1 cellular context compared by ENCODE assay signal in genomic region chr14:91060472-91061308, GRCh38.
A peak's percentile ranks its signal among the peaks of the same experiment; 100 is the strongest.
TF ChIP-seq lines count a peak whose summit lies in the region.

TSS of gene RPS6KA5 (minus strand) at chr14:91060641. CDS start at chr14:91060434, 207 bp downstream.

TF ChIP-seq in HepG2, 621 proteins besides CTCF, POLR2A, EP300 and RAD21 (continued from another document and continues in another):
- TF ChIP-seq ZNF687 (CRISPR knock-in tag; IDR thresholded peaks at IDR 0.05) = peak; percentile 85
- TF ChIP-seq ZNF772 (CRISPR knock-in tag; IDR thresholded peaks at IDR 0.05) = 0 out of 2 replicates have a peak, but pooled peaks have one; percentile 41
- no peak for TF ChIP-seq GRHL1 (CRISPR knock-in tag; conservative IDR thresholded peaks at IDR 0.05)
- TF ChIP-seq ZNF274 (CRISPR knock-in tag; IDR thresholded peaks at IDR 0.05) = no peak; the same call in 1 of the 2 replicates
- TF ChIP-seq ZNF281 (CRISPR knock-in tag; IDR thresholded peaks at IDR 0.05; ENCODE audit: borderline replicate concordance) = peak; percentile 44; the same call in 1 of the 2 replicates
- TF ChIP-seq KDM6A (CRISPR knock-in tag; IDR thresholded peaks at IDR 0.05; ENCODE audit: low read depth) = no peak
- TF ChIP-seq SPEN (CRISPR knock-in tag; IDR thresholded peaks at IDR 0.05; ENCODE audit: low read depth) = peak; percentile 41; the same call in 1 of the 2 replicates
- TF ChIP-seq ZFP1 (CRISPR knock-in tag; IDR thresholded peaks at IDR 0.05) = no peak
- TF ChIP-seq HHEX (CRISPR knock-in tag; IDR thresholded peaks at IDR 0.05) = no peak
- TF ChIP-seq GLI4 (CRISPR knock-in tag; IDR thresholded peaks at IDR 0.05; ENCODE audit: borderline replicate concordance) = no peak
- TF ChIP-seq HNRNPL (IDR thresholded peaks at IDR 0.05; ENCODE audit: low read depth, low read length) = peak; percentile 65; the same call in 1 of the 2 replicates
- no peak for TF ChIP-seq ZSCAN31 (CRISPR knock-in tag; IDR thresholded peaks at IDR 0.05; ENCODE audit: low read depth)
- 0 out of 2 replicates have a peak, but pooled peaks have one; percentile 41 for TF ChIP-seq SOX5 (CRISPR knock-in tag; IDR thresholded peaks at IDR 0.05; ENCODE audit: borderline replicate concordance)
- TF ChIP-seq ETV5 (CRISPR knock-in tag; IDR thresholded peaks at IDR 0.05; ENCODE audit: borderline replicate concordance) = no peak
- TF ChIP-seq PHF21A (CRISPR knock-in tag; IDR thresholded peaks at IDR 0.05) = peak; percentile 92
- TF ChIP-seq TRIM22 (IDR thresholded peaks at IDR 0.05) = no peak
- peak; percentile 19; the same call in 1 of the 2 replicates for TF ChIP-seq ERF (CRISPR knock-in tag; IDR thresholded peaks at IDR 0.05)
- TF ChIP-seq ELF1 (CRISPR knock-in tag; IDR thresholded peaks at IDR 0.05) = 0 out of 2 replicates have a peak, but pooled peaks have one; percentile 43
- 0 out of 2 replicates have a peak, but pooled peaks have one; percentile 54 for TF ChIP-seq ZNF256 (CRISPR knock-in tag; conservative IDR thresholded peaks at IDR 0.05)
- no peak for TF ChIP-seq ADNP (CRISPR knock-in tag; IDR thresholded peaks at IDR 0.05)
- peak; percentile 71 for TF ChIP-seq PHF20 (CRISPR knock-in tag; IDR thresholded peaks at IDR 0.05)
- no peak for TF ChIP-seq ZBTB49 (CRISPR knock-in tag; IDR thresholded peaks at IDR 0.05; ENCODE audit: borderline replicate concordance)
- peak; percentile 99 for TF ChIP-seq ZMYM4 (CRISPR knock-in tag; IDR thresholded peaks at IDR 0.05)
- peak; percentile 94 for TF ChIP-seq SP5 (CRISPR knock-in tag; IDR thresholded peaks at IDR 0.05; ENCODE audit: borderline replicate concordance, low read depth)
- no peak for TF ChIP-seq PCBP1 (IDR thresholded peaks at IDR 0.05; ENCODE audit: borderline replicate concordance, low read depth, low read length)
- TF ChIP-seq ATF2 (CRISPR knock-in tag; IDR thresholded peaks at IDR 0.05) = no peak
- no peak for TF ChIP-seq NFIB (CRISPR knock-in tag; IDR thresholded peaks at IDR 0.05; ENCODE audit: borderline replicate concordance)
- TF ChIP-seq ZSCAN9 (CRISPR knock-in tag; IDR thresholded peaks at IDR 0.05; ENCODE audit: borderline replicate concordance) = no peak; the same call in 1 of the 2 replicates
- no peak for TF ChIP-seq ZBTB34 (CRISPR knock-in tag; IDR thresholded peaks at IDR 0.05)
- peak; percentile 72 for TF ChIP-seq MNT (IDR thresholded peaks at IDR 0.05)
- TF ChIP-seq HNF1B (CRISPR knock-in tag; IDR thresholded peaks at IDR 0.05) = no peak
- TF ChIP-seq GTF3A (CRISPR knock-in tag; conservative IDR thresholded peaks at IDR 0.05) = no peak
- TF ChIP-seq ZNF296 (CRISPR knock-in tag; conservative IDR thresholded peaks at IDR 0.05) = no peak
- TF ChIP-seq THYN1 (CRISPR knock-in tag; IDR thresholded peaks at IDR 0.05; ENCODE audit: borderline replicate concordance, low read depth) = no peak
- TF ChIP-seq CBX2 (IDR thresholded peaks at IDR 0.05; ENCODE audit: low read depth, low read length) = no peak
- no peak for TF ChIP-seq CBX2 (CRISPR knock-in tag; IDR thresholded peaks at IDR 0.05; ENCODE audit: low read depth)
- TF ChIP-seq ZNF597 (CRISPR knock-in tag; IDR thresholded peaks at IDR 0.05) = no peak
- peak; percentile 34; the same call in 1 of the 2 replicates for TF ChIP-seq ZFY (CRISPR knock-in tag; IDR thresholded peaks at IDR 0.05)
- peak; percentile 92 for TF ChIP-seq RFX5 (IDR thresholded peaks at IDR 0.05; ENCODE audit: low read depth, low read length)
- no peak for TF ChIP-seq NFE2 (CRISPR knock-in tag; IDR thresholded peaks at IDR 0.05)
